ENCODE assay signal across 1 cellular context in genomic region chr11:123577081-123577598, GRCh38.
TF ChIP-seq lines count a peak whose summit lies in the region.

No MANE protein-coding gene starts in this region.

TF ChIP-seq in IMR-90, 13 proteins besides CTCF, POLR2A, EP300 and RAD21 (continued from another document):
- TF ChIP-seq ELK1 (IDR thresholded peaks at IDR 0.05; ENCODE audit: borderline replicate concordance, low read depth, low read length), result no peak
- TF ChIP-seq FOS (IDR thresholded peaks at IDR 0.05; ENCODE audit: low read depth, low read length), result no peak
- no peak for TF ChIP-seq MAFK (IDR thresholded peaks at IDR 0.05; ENCODE audit: low read depth, low read length)
- no peak for TF ChIP-seq USF2 (IDR thresholded peaks at IDR 0.05; ENCODE audit: low read depth, low read length)
- TF ChIP-seq MAZ (IDR thresholded peaks at IDR 0.05; ENCODE audit: borderline replicate concordance, low read depth, low read length), result no peak
- no peak for TF ChIP-seq CHD1 (IDR thresholded peaks at IDR 0.05; ENCODE audit: low read depth, low read length)
- no peak for TF ChIP-seq CEBPB (IDR thresholded peaks at IDR 0.05; ENCODE audit: low read depth, low read length)
- TF ChIP-seq BHLHE40 (IDR thresholded peaks at IDR 0.05; ENCODE audit: low read depth, low read length), result peak; percentile 57; the same call in 1 of the 2 replicates
